Comparison of ENCODE assay signal across 1 cellular context in the genomic region with DNA sequence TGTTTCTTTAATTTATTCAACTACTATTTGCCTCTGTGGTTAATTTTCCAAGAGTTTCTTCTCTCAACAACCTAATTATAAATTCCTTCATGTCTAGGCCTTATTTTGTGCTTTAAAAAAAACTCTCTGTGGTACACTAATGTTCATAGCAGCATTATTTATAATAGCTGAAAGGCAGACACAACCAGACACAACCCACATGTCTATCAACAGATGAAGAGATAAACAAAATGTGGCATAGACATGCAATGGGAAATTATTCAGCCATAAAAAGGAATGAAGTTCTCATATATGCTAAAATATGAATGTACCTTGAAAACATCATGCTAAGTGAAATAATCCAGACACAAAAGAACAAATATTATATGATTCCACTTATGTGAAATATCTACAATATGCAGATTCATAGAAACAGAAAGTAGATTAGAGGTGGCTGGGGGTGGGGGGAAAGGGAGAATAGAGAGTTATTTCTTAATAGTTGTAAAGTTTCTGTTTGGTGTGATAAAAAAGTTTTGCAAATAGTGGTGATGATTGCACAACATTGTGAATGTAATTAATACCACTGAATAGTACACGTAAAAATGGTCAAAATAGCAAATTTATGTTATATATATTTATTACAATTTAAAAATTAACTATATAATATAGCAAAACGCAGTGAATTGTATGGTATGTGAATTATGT.
A peak's percentile ranks its signal among the peaks of the same experiment; 100 is the strongest.
TF ChIP-seq lines count a peak whose summit lies in the region.

No MANE protein-coding gene starts in this region.

TF ChIP-seq in liver, 16 proteins besides CTCF, POLR2A, EP300 and RAD21:
- TF ChIP-seq, protein P1, sequence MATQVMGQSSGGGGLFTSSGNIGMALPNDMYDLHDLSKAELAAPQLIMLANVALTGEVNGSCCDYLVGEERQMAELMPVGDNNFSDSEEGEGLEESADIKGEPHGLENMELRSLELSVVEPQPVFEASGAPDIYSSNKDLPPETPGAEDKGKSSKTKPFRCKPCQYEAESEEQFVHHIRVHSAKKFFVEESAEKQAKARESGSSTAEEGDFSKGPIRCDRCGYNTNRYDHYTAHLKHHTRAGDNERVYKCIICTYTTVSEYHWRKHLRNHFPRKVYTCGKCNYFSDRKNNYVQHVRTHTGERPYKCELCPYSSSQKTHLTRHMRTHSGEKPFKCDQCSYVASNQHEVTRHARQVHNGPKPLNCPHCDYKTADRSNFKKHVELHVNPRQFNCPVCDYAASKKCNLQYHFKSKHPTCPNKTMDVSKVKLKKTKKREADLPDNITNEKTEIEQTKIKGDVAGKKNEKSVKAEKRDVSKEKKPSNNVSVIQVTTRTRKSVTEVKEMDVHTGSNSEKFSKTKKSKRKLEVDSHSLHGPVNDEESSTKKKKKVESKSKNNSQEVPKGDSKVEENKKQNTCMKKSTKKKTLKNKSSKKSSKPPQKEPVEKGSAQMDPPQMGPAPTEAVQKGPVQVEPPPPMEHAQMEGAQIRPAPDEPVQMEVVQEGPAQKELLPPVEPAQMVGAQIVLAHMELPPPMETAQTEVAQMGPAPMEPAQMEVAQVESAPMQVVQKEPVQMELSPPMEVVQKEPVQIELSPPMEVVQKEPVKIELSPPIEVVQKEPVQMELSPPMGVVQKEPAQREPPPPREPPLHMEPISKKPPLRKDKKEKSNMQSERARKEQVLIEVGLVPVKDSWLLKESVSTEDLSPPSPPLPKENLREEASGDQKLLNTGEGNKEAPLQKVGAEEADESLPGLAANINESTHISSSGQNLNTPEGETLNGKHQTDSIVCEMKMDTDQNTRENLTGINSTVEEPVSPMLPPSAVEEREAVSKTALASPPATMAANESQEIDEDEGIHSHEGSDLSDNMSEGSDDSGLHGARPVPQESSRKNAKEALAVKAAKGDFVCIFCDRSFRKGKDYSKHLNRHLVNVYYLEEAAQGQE (IDR thresholded peaks at IDR 0.05), result no peak
- TF ChIP-seq HNF4A (conservative IDR thresholded peaks at IDR 0.05), result peak in 1 of 2 donors; percentile 17
